In genomic region chr13:32947886-32948285, GRCh38 we compare ENCODE assay signal across 14 cellular contexts.
A peak's percentile ranks its signal among the peaks of the same experiment; 100 is the strongest.
DNase-seq lines count a peak whose midpoint lies in the region; ATAC-seq and TF ChIP-seq lines count a peak whose summit lies in the region.
"Had no signal": no experiment of that assay in that cellular context is flagged by ENCODE, and none has a peak within 500 bp of the region (broad histone marks: within the 10 kb centered on the region; RNA-seq: fewer than 3 reads in every experiment).

No MANE protein-coding gene starts in this region.

- H2BK12ac ChIP-seq in H9 (ENCODE audit: insufficient read length, low read depth, low read length), result no peak overlapping the region

- H3K4me3 Mint-ChIP-seq in endothelial cell (ENCODE audit: unreplicated experiment) (no peak overlapping the region), H9 (no peak overlapping the region)
- H3K4me3 Mint-ChIP-seq: activated naive CD4-positive, alpha-beta T cell treated with anti-CD3 and anti-CD28 coated beads, Interleukin-2, amount 50 U/mL, for 24 hours had no signal

- peaks cover 5% of the 10 kb centered on the region for H3K9me3 Mint-ChIP-seq in endothelial cell (ENCODE audit: unreplicated experiment)
- no peaks in the 10 kb centered on the region; a peak in 2 of 5 replicates for H3K9me3 Mint-ChIP-seq in H9
- H3K9me3 Mint-ChIP-seq: activated naive CD4-positive, alpha-beta T cell treated with anti-CD3 and anti-CD28 coated beads, Interleukin-2, amount 50 U/mL, for 24 hours had no signal

- H4K91ac ChIP-seq in H9 (ENCODE audit: insufficient read length, low read depth, low read length), result no peak overlapping the region

- H3T11ph ChIP-seq in H9 (ENCODE audit: low read length), result no peak overlapping the region

- no peak for TF ChIP-seq CTCF in BE2C (IDR thresholded peaks at IDR 0.05; ENCODE audit: low read depth, low read length)
- no peak for TF ChIP-seq CTCF in endothelial cell (IDR thresholded peaks at IDR 0.05; ENCODE audit: unreplicated experiment)
- TF ChIP-seq CTCF in mucosa of descending colon (IDR thresholded peaks at IDR 0.05), result no peak
- no peak for TF ChIP-seq CTCF in H9 (conservative IDR thresholded peaks at IDR 0.05)

- no peak overlapping the region for H3K18ac ChIP-seq in H9 (ENCODE audit: insufficient read length, low read depth, low read length)

- no peak overlapping the region for H2BK120ac ChIP-seq in H9 (ENCODE audit: low read depth, low read length, poor library complexity, severe bottlenecking)

- no peak overlapping the region for H3K9ac ChIP-seq in H9 (ENCODE audit: extremely low read depth, insufficient read length, low read length)

- no peak overlapping the region for H2BK15ac ChIP-seq in H9 (ENCODE audit: low read depth, low read length)

- H3K14ac ChIP-seq in H9 (ENCODE audit: insufficient read depth, low read length), result no peak overlapping the region

- H3K36me3 ChIP-seq in BE2C, result no peaks in the 10 kb centered on the region
- H3K36me3 ChIP-seq in mucosa of descending colon (ENCODE audit: low read depth), result no peaks in the 10 kb centered on the region

- H3K27me3 Mint-ChIP-seq in endothelial cell (ENCODE audit: unreplicated experiment) (no peaks in the 10 kb centered on the region), H9 (ENCODE audit: low read depth) (no peaks in the 10 kb centered on the region; the same call in none of the 2 replicates)
- H3K27me3 Mint-ChIP-seq: activated naive CD4-positive, alpha-beta T cell treated with anti-CD3 and anti-CD28 coated beads, Interleukin-2, amount 50 U/mL, for 24 hours had no signal

- H3K36me3 Mint-ChIP-seq in endothelial cell (ENCODE audit: low read depth, unreplicated experiment) (peaks cover 6% of the 10 kb centered on the region), H9 (ENCODE audit: insufficient read depth in 1 of 3, low read depth in 3 of 3) (no peaks in the 10 kb centered on the region)
- H3K36me3 Mint-ChIP-seq: activated naive CD4-positive, alpha-beta T cell treated with anti-CD3 and anti-CD28 coated beads, Interleukin-2, amount 50 U/mL, for 24 hours had no signal

- H3K79me1 ChIP-seq in H9 (ENCODE audit: insufficient read depth, low read depth, low read length, poor library complexity, severe bottlenecking), result no peaks in the 10 kb centered on the region

- H3K4me1 Mint-ChIP-seq in endothelial cell (ENCODE audit: unreplicated experiment) (no peaks in the 10 kb centered on the region), H9 (0 out of 4 replicates have a peak, but pooled peaks cover 0 to 2% of the 10 kb centered on the region in 2 experiments)
- H3K4me1 Mint-ChIP-seq: activated naive CD4-positive, alpha-beta T cell treated with anti-CD3 and anti-CD28 coated beads, Interleukin-2, amount 50 U/mL, for 24 hours had no signal

- H2BK20ac ChIP-seq in H9 (ENCODE audit: low read depth, low read length, poor library complexity, severe bottlenecking), result no peak overlapping the region

- H4K5ac ChIP-seq in H9 (ENCODE audit: insufficient read length, low read depth, low read length), result no peak overlapping the region

- no peak overlapping the region for H3K56ac ChIP-seq in H9 (ENCODE audit: insufficient read length, low read depth, low read length)

- no peak overlapping the region for H4K8ac ChIP-seq in H9 (replicated peaks; ENCODE audit: insufficient read length, low read depth, low read length)

- H3K4me2 ChIP-seq in H9 (ENCODE audit: insufficient read depth, insufficient read length, low read length), result no peak overlapping the region

- H3K79me2 ChIP-seq in H9 (ENCODE audit: insufficient read depth, low read length), result no peaks in the 10 kb centered on the region

- H3K9me3 ChIP-seq in BE2C (no peaks in the 10 kb centered on the region), mucosa of descending colon (no peaks in the 10 kb centered on the region), H9 (ENCODE audit: control insufficient read depth, low read depth, low read length) (no peaks in the 10 kb centered on the region)

- H2AFZ ChIP-seq in H9 (ENCODE audit: low read length), result no peak overlapping the region

- DNase-seq in BE2C (peak; percentile 57), NCI-H1105 (lab: John Stamatoyannopoulos, UW) (peak; percentile 20), NCI-H524 treated with DMSO at 0.1 percent for 48 hours (lab: John Stamatoyannopoulos, UW) (peak; percentile 57), endothelial cell (ENCODE audit: low spot score) (peak; percentile 8), mucosa of descending colon (no peak), H9 (no peak)
- DNase-seq: activated T-cell treated with anti-CD3 and anti-CD28 coated beads, Interleukin-2, amount 50 U/mL, for 1 hour; hippocampal formation; PC-3; stimulated activated naive CD4-positive, alpha-beta T cell treated with Interleukin-2 at 50 U/mL for 16 hours had no signal

- no peak overlapping the region for H3K27ac ChIP-seq in H9 (ENCODE audit: insufficient read length, low read depth, low read length)
- H3K27ac ChIP-seq: SK-N-MC had no signal

- ATAC-seq in mucosa of descending colon, result no peak
- no peak for ATAC-seq in HG03571 (IDR thresholded peaks at IDR 0.05; ENCODE audit: unreplicated experiment)
- no peak for ATAC-seq in HG03175 (IDR thresholded peaks at IDR 0.05; ENCODE audit: unreplicated experiment)
- ATAC-seq: PC-3 had no signal

- intact Hi-C loops in mucosa of descending colon (cut with DNase I, micrococcal nuclease), result no loop called here

- WGBS in H9 (ENCODE audit: extremely low coverage, insufficient read length, low lambda C conversion rate), result no CpG with 5 or more reads among the region's 5 CpGs

- H3K27ac Mint-ChIP-seq in endothelial cell (ENCODE audit: unreplicated experiment), result peak overlapping the region; percentile 64
- no peak overlapping the region for H3K27ac Mint-ChIP-seq in H9
- H3K27ac Mint-ChIP-seq: activated naive CD4-positive, alpha-beta T cell treated with anti-CD3 and anti-CD28 coated beads, Interleukin-2, amount 50 U/mL, for 24 hours had no signal

- H2AK5ac ChIP-seq in H9 (ENCODE audit: insufficient read length, low read length), result no peak overlapping the region

- no peaks in the 10 kb centered on the region for H3K23me2 ChIP-seq in H9 (ENCODE audit: insufficient read length, low read depth, low read length, poor library complexity, severe bottlenecking)

- no peaks in the 10 kb centered on the region for H4K20me1 ChIP-seq in H9 (ENCODE audit: control insufficient read depth, insufficient read depth, insufficient read length)

- H3K4ac ChIP-seq in H9 (ENCODE audit: low read depth, low read length), result no peak overlapping the region

- H2BK5ac ChIP-seq in H9 (ENCODE audit: insufficient read length, low read length), result no peak overlapping the region

- H3K4me3 ChIP-seq in BE2C (ENCODE audit: low read depth, low read length) (no peak overlapping the region), mucosa of descending colon (no peak overlapping the region)
- H3K4me3 ChIP-seq: SK-N-MC had no signal

- no peak overlapping the region for H3K23ac ChIP-seq in H9 (ENCODE audit: insufficient read length, low read depth, low read length)

- H3K4me1 ChIP-seq in BE2C (peaks cover 18% of the 10 kb centered on the region), mucosa of descending colon (ENCODE audit: low read depth) (no peaks in the 10 kb centered on the region), H9 (ENCODE audit: insufficient read depth, low read length) (no peaks in the 10 kb centered on the region; the same call in 1 of the 2 replicates)

- H3K27me3 ChIP-seq in BE2C, result no peaks in the 10 kb centered on the region
- H3K27me3 ChIP-seq in H9 (ENCODE audit: insufficient read depth, low read length), result no peaks in the 10 kb centered on the region

Comparison
In these comparisons a context has a peak if more than half of its experiments do, and no peak if none do; other contexts are left out.
1. DNase-seq: peak in BE2C (single experiment), NCI-H1105 (single experiment), NCI-H524 treated with DMSO at 0.1 percent for 48 hours (single experiment) and endothelial cell (single experiment); none in mucosa of descending colon (0 of 3) and H9 (single experiment).